In genomic region chr9:121138561-121138960, GRCh38 we compare ENCODE assay signal across 16 cellular contexts.
"Had no signal": no experiment of that assay in that cellular context is flagged by ENCODE, and none has a peak within 500 bp of the region (broad histone marks: within the 10 kb centered on the region; RNA-seq: fewer than 3 reads in every experiment).

No MANE protein-coding gene starts in this region.

- H3K27ac ChIP-seq: dorsolateral prefrontal cortex, esophagus squamous epithelium, left ventricle myocardium inferior, skin epidermis, suprapubic skin had no signal

- H3K4me3 ChIP-seq: dorsolateral prefrontal cortex, esophagus squamous epithelium, left ventricle myocardium inferior, skin epidermis, suprapubic skin had no signal

- H3K27me3 ChIP-seq: dorsolateral prefrontal cortex, esophagus squamous epithelium, suprapubic skin had no signal

- DNase-seq: activated CD4-positive, alpha-beta T cell treated with anti-CD3 and anti-CD28 coated beads, Interleukin-2, amount 50 U/mL, for 48 hours; activated CD4-positive, CD25-positive, alpha-beta regulatory T cell treated with anti-CD3 and anti-CD28 coated beads, Interleukin-2, amount 50 U/mL, for 72 hours; activated CD8-positive, alpha-beta memory T cell treated with anti-CD3 and anti-CD28 coated beads, Interleukin-2, amount 50 U/mL, for 4 hours; activated gamma-delta T cell treated with Interleukin-2 at 50 U/mL for 16 hours; aorta; dorsolateral prefrontal cortex; esophagus squamous epithelium; hippocampal formation; kidney; left ventricle myocardium inferior; mesenchymal stem cell; nucleus accumbens had no signal

- H3K4me3 Mint-ChIP-seq: nephron; stimulated activated naive CD8-positive, alpha-beta T cell treated with anti-CD3 and anti-CD28 coated beads, Interleukin-15, Interleukin-2, amounts not matched to agents 100 ng/mL and 50 ng/mL, for 24 hours had no signal

- H3K4me1 ChIP-seq: left ventricle myocardium inferior had no signal

- H3K27me3 Mint-ChIP-seq: stimulated activated naive CD8-positive, alpha-beta T cell treated with anti-CD3 and anti-CD28 coated beads, Interleukin-15, Interleukin-2, amounts not matched to agents 100 ng/mL and 50 ng/mL, for 24 hours had no signal

- H3K4me1 Mint-ChIP-seq: nephron had no signal

- H3K9me3 ChIP-seq: esophagus squamous epithelium, left ventricle myocardium inferior, suprapubic skin had no signal

- H3K9me3 Mint-ChIP-seq: nephron; stimulated activated naive CD8-positive, alpha-beta T cell treated with anti-CD3 and anti-CD28 coated beads, Interleukin-15, Interleukin-2, amounts not matched to agents 100 ng/mL and 50 ng/mL, for 24 hours had no signal

- H3K27ac Mint-ChIP-seq: nephron had no signal
